In genomic region chr1:7752512-7753417, GRCh38 we compare ENCODE assay signal across 8 cellular contexts. TPM values are rescaled to one million over a fixed set of nuclear protein-coding genes. Genes with fewer than 3 reads are reported as not detected.
DNase-seq lines count a peak whose midpoint lies in the region; ATAC-seq, FAIRE-seq and TF ChIP-seq lines count a peak whose summit lies in the region.

No MANE protein-coding gene starts in this region.

- CTCF ChIA-PET in activated CD8-positive, alpha-beta T cell treated with anti-CD3 and anti-CD28 coated beads for 36 hours (lab: Charles Lee), result interaction anchor here (0.7 to 11.4 kb wide), 54 partner anchors 10 to 614 kb away, joined by 3 to 589 read pairs (median 4); no protein-coding TSS in a partner anchor

- peak; percentile 58 for FAIRE-seq in H54 (lab: Jason Lieb, UNC)

- no peak for TF ChIP-seq POLR2A in H54 (IDR thresholded peaks at IDR 0.05; ENCODE audit: low read depth, low read length)

- TF ChIP-seq CTCF in AG10803 (conservative IDR thresholded peaks at IDR 0.05; ENCODE audit: low read length) (peak; percentile 87), epithelial cell of proximal tubule (conservative IDR thresholded peaks at IDR 0.05; ENCODE audit: low read depth, low read length) (peak; percentile 83), mucosa of descending colon (IDR thresholded peaks at IDR 0.05) (peak; percentile 45)
- TF ChIP-seq CTCF in activated CD8-positive, alpha-beta T cell treated with anti-CD3 and anti-CD28 coated beads for 36 hours (IDR thresholded peaks at IDR 0.05), result peak; percentile 88

- H3K36me3 Mint-ChIP-seq in activated CD8-positive, alpha-beta T cell treated with anti-CD3 and anti-CD28 coated beads for 36 hours (ENCODE audit: low read depth), result no peaks in the 10 kb centered on the region

- peak overlapping the region; percentile 47 for H3K4me3 Mint-ChIP-seq in activated CD8-positive, alpha-beta T cell treated with anti-CD3 and anti-CD28 coated beads for 36 hours

- no peaks in the 10 kb centered on the region for H3K36me3 ChIP-seq in mucosa of descending colon (ENCODE audit: low read depth)

- no peaks in the 10 kb centered on the region for H3K4me1 ChIP-seq in mucosa of descending colon (ENCODE audit: low read depth)

- H3K27me3 Mint-ChIP-seq in activated CD8-positive, alpha-beta T cell treated with anti-CD3 and anti-CD28 coated beads for 36 hours, result peaks cover 10% of the 10 kb centered on the region

- H3K4me3 ChIP-seq in AG10803 (ENCODE audit: low read length) (peak overlapping the region; percentile 50), epithelial cell of proximal tubule (ENCODE audit: low read depth, low read length) (peak overlapping the region; percentile 48), mucosa of descending colon (no peak overlapping the region)

- intact Hi-C loops in activated CD8-positive, alpha-beta T cell treated with anti-CD3 and anti-CD28 coated beads for 36 hours (cut with micrococcal nuclease), result loop anchor here (1.0 kb wide), 1 partner anchor 83 kb away; no protein-coding TSS in a partner anchor
- intact Hi-C loops in mucosa of descending colon (cut with DNase I, micrococcal nuclease), result loop anchor here (2.0 to 10.0 kb wide), 2 partner anchors 48 to 86 kb away; no protein-coding TSS in a partner anchor

- H3K9me3 Mint-ChIP-seq in activated CD8-positive, alpha-beta T cell treated with anti-CD3 and anti-CD28 coated beads for 36 hours, result no peaks in the 10 kb centered on the region

- H3K9me3 ChIP-seq in mucosa of descending colon, result no peaks in the 10 kb centered on the region

- POLR2A ChIA-PET in activated CD8-positive, alpha-beta T cell treated with anti-CD3 and anti-CD28 coated beads for 36 hours (lab: Charles Lee), result interaction anchor here (0.9 to 1.6 kb wide), 3 partner anchors 16 to 84 kb away, joined by 3 to 6 read pairs (median 4); no protein-coding TSS in a partner anchor

- ATAC-seq in activated CD8-positive, alpha-beta T cell treated with anti-CD3 and anti-CD28 coated beads for 36 hours, result peak; percentile 60
- ATAC-seq in mucosa of descending colon, result peak; percentile 66

- H3K27ac Mint-ChIP-seq in activated CD8-positive, alpha-beta T cell treated with anti-CD3 and anti-CD28 coated beads for 36 hours, result no peak overlapping the region

- H3K4me1 Mint-ChIP-seq in activated CD8-positive, alpha-beta T cell treated with anti-CD3 and anti-CD28 coated beads for 36 hours (ENCODE audit: low read depth), result peaks cover 29% of the 10 kb centered on the region

- DNase-seq in AG10803 (ENCODE audit: low read depth) (peak; percentile 63), H54 (ENCODE audit: insufficient read length, low spot score) (peak; percentile 15), NCI-H510A treated with DMSO at 0.1 percent for 48 hours (lab: John Stamatoyannopoulos, UW) (peak; percentile 99), epithelial cell of proximal tubule (ENCODE audit: low read depth) (no peak), mucosa of descending colon (peak in 1 of 3 donors; percentile 87), NK-92 (lab: John Stamatoyannopoulos, UW; ENCODE audit: unreplicated experiment) (no peak)
- DNase-seq in activated CD8-positive, alpha-beta T cell treated with anti-CD3 and anti-CD28 coated beads for 36 hours, result peak; percentile 70
- peak; percentile 27 for DNase-seq in stimulated activated naive CD4-positive, alpha-beta T cell treated with Interleukin-2 at 50 U/mL for 16 hours (lab: John Stamatoyannopoulos, UW)

RNA-seq across cellular contexts. Expression of gene VAMP3, which starts 18.3 kb away (rescaled TPM):
- total RNA-seq in activated CD8-positive, alpha-beta T cell treated with anti-CD3 and anti-CD28 coated beads for 36 hours, result 10 to 100 TPM; 13.2 to 20.9 TPM
- total RNA-seq in epithelial cell of proximal tubule (89.4 and 101 TPM in 2 replicates), mucosa of descending colon (100 to 1,000 TPM in 1 of 3 donors, 10 to 100 TPM in 2; 91.6 to 105 (median 94.3) TPM)

RNA-seq across cellular contexts. Expression of gene PER3, which starts 31.3 kb away (rescaled TPM):
- total RNA-seq in activated CD8-positive, alpha-beta T cell treated with anti-CD3 and anti-CD28 coated beads for 36 hours, result 1 to 10 TPM; 2.1 to 2.4 TPM
- total RNA-seq in epithelial cell of proximal tubule (2.4 and 2.5 TPM in 2 replicates), mucosa of descending colon (10 to 100 TPM in 2 of 3 donors, 1 to 10 TPM in 1; 6.9 to 42.1 (median 14.7) TPM)

Comparison
In these comparisons a context has a peak if more than half of its experiments do, and no peak if none do; other contexts are left out.
1. DNase-seq: peak in AG10803 (single experiment), H54 (single experiment), NCI-H510A treated with DMSO at 0.1 percent for 48 hours (single experiment), activated CD8-positive, alpha-beta T cell treated with anti-CD3 and anti-CD28 coated beads for 36 hours (single experiment) and stimulated activated naive CD4-positive, alpha-beta T cell treated with Interleukin-2 at 50 U/mL for 16 hours (single experiment); none in epithelial cell of proximal tubule (single experiment) and NK-92 (single experiment).
2. Peak in every context shown above with its lines, with median percentiles within 50 percentile points of each other: CTCF ChIP-seq.